Comparison of ENCODE assay signal across 10 cellular contexts in the genomic region with DNA sequence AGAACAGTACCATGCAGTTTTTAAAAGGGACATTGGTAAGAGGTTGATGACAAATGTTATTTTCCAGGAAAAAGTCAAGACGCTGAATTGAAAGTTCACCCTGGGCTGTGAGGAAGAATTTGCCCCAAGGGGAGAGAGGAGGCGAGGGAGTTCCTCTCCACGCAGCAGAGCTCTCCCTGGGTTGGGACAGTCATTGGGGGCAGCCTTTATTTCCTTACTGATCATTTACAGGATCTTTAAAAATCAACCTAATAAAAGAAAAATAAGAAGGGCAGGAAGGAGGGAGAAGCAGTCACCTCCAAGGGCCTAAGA. TPM values are rescaled to one million over a fixed set of nuclear protein-coding genes. Genes with fewer than 3 reads are reported as not detected.
DNase-seq lines count a peak whose midpoint lies in the region; ATAC-seq lines count a peak whose summit lies in the region.
"Had no signal": no experiment of that assay in that cellular context is flagged by ENCODE, and none has a peak within 500 bp of the region (broad histone marks: within the 10 kb centered on the region; RNA-seq: fewer than 3 reads in every experiment).

No MANE protein-coding gene starts in this region.

- H3K27me3 Mint-ChIP-seq in CD4-positive, alpha-beta memory T cell: peaks cover 31 to 35% of the 10 kb centered on the region in 2 donors

- in situ Hi-C loops in GM23248 (cut with MboI): no loop called here

- ATAC-seq in sciatic nerve (peak; percentile 9), GM19397 (IDR thresholded peaks at IDR 0.05; ENCODE audit: unreplicated experiment) (no peak)

- peak overlapping the region; percentile 72 for H3K9ac ChIP-seq in GM23248

- H3K27ac ChIP-seq in GM23248 (no peak overlapping the region), angular gyrus (ENCODE audit: low read depth, low read length) (peak overlapping the region; percentile 90)
- H3K27ac ChIP-seq in CD4-positive, alpha-beta memory T cell (ENCODE audit: low read depth, low read length): no peak overlapping the region

- intact Hi-C loops in sciatic nerve (cut with DNase I): no loop called here
- intact Hi-C loops in CD4-positive, alpha-beta memory T cell (cut with micrococcal nuclease): no loop called here

- H3K36me3 ChIP-seq in GM23248 (ENCODE audit: low read depth): no peaks in the 10 kb centered on the region
- no peaks in the 10 kb centered on the region for H3K36me3 ChIP-seq in CD4-positive, alpha-beta memory T cell (ENCODE audit: insufficient read depth, low read length)

- no peak overlapping the region for H3K27ac Mint-ChIP-seq in CD4-positive, alpha-beta memory T cell

- peak overlapping the region; percentile 67 for H3K4me2 ChIP-seq in GM23248 (ENCODE audit: unreplicated experiment)

- H3K4me3 ChIP-seq in GM23248 (peak overlapping the region; percentile 57), iPS-11a (ENCODE audit: low read depth, low read length) (peak overlapping the region; percentile 17)
- H3K4me3 ChIP-seq in CD4-positive, alpha-beta memory T cell (ENCODE audit: low read length in 2 of 2): no peak overlapping the region

- peak overlapping the region in 1 of 8 donors; percentile 16 for H3K4me3 Mint-ChIP-seq in CD4-positive, alpha-beta memory T cell

- H3K36me3 Mint-ChIP-seq in CD4-positive, alpha-beta memory T cell: no peaks in the 10 kb centered on the region

- no peaks in the 10 kb centered on the region for H3K9me3 Mint-ChIP-seq in CD4-positive, alpha-beta memory T cell

- WGBS in GM23248 (ENCODE audit: low coverage in 1 of 2, low lambda C conversion rate in 2 of 2, missing lambda C conversion rate in 2 of 2), 2 experiments: 26% methylated on average over 3 of the region's 3 CpGs

- POLR2A ChIA-PET in CD4-positive, alpha-beta memory T cell (lab: Charles Lee; ENCODE audit: partially characterized antibody): no interaction called here

- DNase-seq in GM23248: peak; percentile 43
- DNase-seq in sciatic nerve (ENCODE audit: low spot score): no peak
- DNase-seq in HCEC 1CT: no peak
- no peak for DNase-seq in NCI-H526 treated with DMSO at 0.1 percent for 48 hours (lab: John Stamatoyannopoulos, UW)
- no peak for DNase-seq in CD4-positive, alpha-beta memory T cell
- DNase-seq: stimulated activated CD4-positive, alpha-beta T cell treated with anti-CD3 and anti-CD28 coated beads, Interleukin-4, amount 100 ng/mL, for 1 hour had no signal

- no peaks in the 10 kb centered on the region for H3K27me3 ChIP-seq in GM23248 (replicated peaks; ENCODE audit: insufficient read depth)
- H3K27me3 ChIP-seq in CD4-positive, alpha-beta memory T cell (ENCODE audit: insufficient read depth, low read length): peaks cover 19% of the 10 kb centered on the region

- no peaks in the 10 kb centered on the region for H3K9me3 ChIP-seq in GM23248 (ENCODE audit: low read depth)
- no peaks in the 10 kb centered on the region for H3K9me3 ChIP-seq in CD4-positive, alpha-beta memory T cell (ENCODE audit: control insufficient read depth in 1 of 2, low read length in 2 of 2)

- H3K9me2 ChIP-seq in GM23248 (ENCODE audit: insufficient read depth): no peaks in the 10 kb centered on the region

- H3F3A ChIP-seq in GM23248 (ENCODE audit: insufficient read depth): no peaks in the 10 kb centered on the region

- H3K4me1 ChIP-seq in GM23248 (ENCODE audit: insufficient read depth): peaks cover 6% of the 10 kb centered on the region; the same call in 1 of the 2 replicates
- no peaks in the 10 kb centered on the region for H3K4me1 ChIP-seq in CD4-positive, alpha-beta memory T cell (ENCODE audit: insufficient read depth, low read length)

- peak overlapping the region; percentile 69 for H2AFZ ChIP-seq in GM23248

- H3K4me1 Mint-ChIP-seq in CD4-positive, alpha-beta memory T cell: peaks cover 0 to 9% (median 2%) of the 10 kb centered on the region in 4 donors

- CTCF ChIA-PET in CD4-positive, alpha-beta memory T cell (lab: Charles Lee; ENCODE audit: partially characterized antibody): interaction anchor here (1.2 kb wide), 1 partner anchor 20 kb away, joined by 4 read pairs; no protein-coding TSS in a partner anchor

- H3K79me2 ChIP-seq in GM23248 (ENCODE audit: insufficient read depth): no peaks in the 10 kb centered on the region

- no peaks in the 10 kb centered on the region for H4K20me1 ChIP-seq in GM23248 (ENCODE audit: insufficient read depth)

RNA-seq across cellular contexts. Expression of a gene that starts 49.9 kb away (rescaled TPM):
- total RNA-seq in GM23248 (2014; rRNA removed; shearing (Covaris generic)): 0.25 TPM in 1 of 2 replicates, not detected in the other
- 0.10 TPM in 1 of 2 replicates, not detected in the other for polyA plus RNA-seq in GM23248 (2016; fragmentation: Nextera tagmentation; extraction: Ambion mirVana)
- total RNA-seq in sciatic nerve: not detected
- total RNA-seq in CD4-positive, alpha-beta memory T cell: not detected
- polyA plus RNA-seq in CD4-positive, alpha-beta memory T cell: not detected
- total RNA-seq: activated CD8-positive, alpha-beta memory T cell treated with anti-CD3 and anti-CD28 coated beads for 36 hours had no signal

Comparison
In these comparisons a context has a peak if more than half of its experiments do, and no peak if none do; other contexts are left out.
1. H3K4me3 ChIP-seq: peak in GM23248 (single experiment) and iPS-11a (single experiment); none in CD4-positive, alpha-beta memory T cell (0 of 2).